Comparison of ENCODE assay signal across 8 cellular contexts in the genomic region with DNA sequence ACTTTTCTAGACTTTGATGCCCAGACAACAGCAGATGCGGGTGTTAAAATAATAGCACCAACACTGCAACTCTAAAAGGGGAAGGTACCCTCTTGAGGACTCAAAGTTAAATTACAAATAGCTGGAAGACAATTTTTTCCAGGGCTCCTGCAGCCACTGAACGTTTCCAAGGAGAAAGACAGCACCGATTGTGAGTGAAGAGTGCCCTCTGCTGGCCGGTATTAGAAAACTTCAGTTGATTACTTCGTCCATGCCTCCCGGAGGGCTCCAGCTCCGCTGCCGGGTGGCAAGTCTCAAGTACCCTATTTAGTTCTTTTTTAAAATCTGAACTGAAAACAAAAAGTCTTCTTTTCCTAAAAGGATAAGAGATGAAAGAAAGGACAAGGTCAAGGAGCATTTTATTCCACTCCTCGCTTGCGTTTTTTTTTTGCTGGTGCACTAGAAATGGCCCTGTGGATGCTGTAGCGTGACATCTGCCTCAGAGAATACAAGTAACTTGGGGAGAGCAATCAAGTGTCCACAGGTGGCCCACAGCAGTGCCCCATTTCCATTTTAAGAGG.
A peak's percentile ranks its signal among the peaks of the same experiment; 100 is the strongest.
DNase-seq lines count a peak whose midpoint lies in the region; ATAC-seq and TF ChIP-seq lines count a peak whose summit lies in the region.

No MANE protein-coding gene starts in this region.

- H3K4me3 ChIP-seq in heart left ventricle (peak overlapping the region in 2 of 12 donors; percentile 7 to 25), psoas muscle (no peak overlapping the region)

- ATAC-seq in activated naive CD8-positive, alpha-beta T cell treated with anti-CD3 and anti-CD28 coated beads, Interleukin-2, amount 10 ng/mL, durations not matched to agents 7 days and 5 days (ENCODE audit: low read depth) = peak; percentile 60
- ATAC-seq in heart left ventricle = peak; percentile 77 to 90 (median 86)
- peak; percentile 84 to 94 (median 86) for ATAC-seq in psoas muscle
- no peak for ATAC-seq in stimulated activated memory B cell treated with anti-CD40 and anti-IgM and Interleukin-4, amounts not matched to agents 10 μg/mL and 1 μg/mL and 100 μg/mL, for 72 hours
- ATAC-seq in GM21526 (IDR thresholded peaks at IDR 0.05; ENCODE audit: low FRiP score, unreplicated experiment) = no peak

- POLR2A ChIA-PET in activated naive CD8-positive, alpha-beta T cell treated with anti-CD3 and anti-CD28 coated beads, Interleukin-2, amount 10 ng/mL, durations not matched to agents 7 days and 5 days (lab: Charles Lee) = interaction anchor here (0.7 to 6.0 kb wide), 4 partner anchors 73 to 287 kb away, joined by 3 to 35 read pairs (median 6); a partner anchor contains a TSS

- intact Hi-C loops in heart left ventricle (cut with DNase I) = loop anchor here (1.0 to 10.0 kb wide), 13 partner anchors 57 to 434 kb away; a partner anchor contains a TSS
- intact Hi-C loops in psoas muscle (cut with DNase I) = loop anchor here (1.0 to 5.0 kb wide), 4 partner anchors 187 to 287 kb away; a partner anchor contains a TSS

- H3K9me3 ChIP-seq in heart left ventricle (no peaks in the 10 kb centered on the region), psoas muscle (no peaks in the 10 kb centered on the region)

- no peak overlapping the region for H3K27ac Mint-ChIP-seq in activated naive CD8-positive, alpha-beta T cell treated with anti-CD3 and anti-CD28 coated beads, Interleukin-2, amount 10 ng/mL, durations not matched to agents 7 days and 5 days
- H3K27ac Mint-ChIP-seq in stimulated activated memory B cell treated with anti-CD40 and anti-IgM and Interleukin-4, amounts not matched to agents 10 μg/mL and 1 μg/mL and 100 μg/mL, for 72 hours = no peak overlapping the region

- 10 to 14% (median 13%) methylated on average over 11 of the region's 11 CpGs for WGBS in heart left ventricle, 4 donors
- 9 to 15% (median 12%) methylated on average over 11 of the region's 11 CpGs for WGBS in psoas muscle, 3 donors

- H3K36me3 Mint-ChIP-seq in activated naive CD8-positive, alpha-beta T cell treated with anti-CD3 and anti-CD28 coated beads, Interleukin-2, amount 10 ng/mL, durations not matched to agents 7 days and 5 days = no peaks in the 10 kb centered on the region
- H3K36me3 Mint-ChIP-seq in stimulated activated memory B cell treated with anti-CD40 and anti-IgM and Interleukin-4, amounts not matched to agents 10 μg/mL and 1 μg/mL and 100 μg/mL, for 72 hours = no peaks in the 10 kb centered on the region

- no peaks in the 10 kb centered on the region for H3K27me3 ChIP-seq in heart left ventricle
- H3K27me3 ChIP-seq in psoas muscle (ENCODE audit: insufficient read depth in 3 of 3, low read length in 2 of 3) = peaks cover 0 to 6% (median 0%) of the 10 kb centered on the region in 3 donors

- H3K27me3 Mint-ChIP-seq in activated naive CD8-positive, alpha-beta T cell treated with anti-CD3 and anti-CD28 coated beads, Interleukin-2, amount 10 ng/mL, durations not matched to agents 7 days and 5 days = peaks cover 18% of the 10 kb centered on the region
- peaks cover 22% of the 10 kb centered on the region for H3K27me3 Mint-ChIP-seq in stimulated activated memory B cell treated with anti-CD40 and anti-IgM and Interleukin-4, amounts not matched to agents 10 μg/mL and 1 μg/mL and 100 μg/mL, for 72 hours

- H3K4me1 ChIP-seq in heart left ventricle = peaks cover 0 to 32% (median 16%) of the 10 kb centered on the region in 12 donors
- H3K4me1 ChIP-seq in psoas muscle = no peaks in the 10 kb centered on the region

- H3K36me3 ChIP-seq in heart left ventricle (no peaks in the 10 kb centered on the region), psoas muscle (ENCODE audit: insufficient read depth in 1 of 2, low read depth in 1 of 2) (no peaks in the 10 kb centered on the region)

- TF ChIP-seq CTCF in GM10266 (IDR thresholded peaks at IDR 0.05; ENCODE audit: control insufficient read depth, insufficient read depth, low read depth, missing control alignments) (peak; percentile 63), heart left ventricle (IDR thresholded peaks at IDR 0.05) (peak; percentile 70 to 92 (median 82)), psoas muscle (IDR thresholded peaks at IDR 0.05) (peak; percentile 87)

- H3K27ac ChIP-seq in heart left ventricle (peak overlapping the region in 7 of 12 donors; percentile 2 to 46 (median 26)), psoas muscle (no peak overlapping the region)

- H3K4me1 Mint-ChIP-seq in activated naive CD8-positive, alpha-beta T cell treated with anti-CD3 and anti-CD28 coated beads, Interleukin-2, amount 10 ng/mL, durations not matched to agents 7 days and 5 days = peaks cover 21% of the 10 kb centered on the region
- peaks cover 13% of the 10 kb centered on the region for H3K4me1 Mint-ChIP-seq in stimulated activated memory B cell treated with anti-CD40 and anti-IgM and Interleukin-4, amounts not matched to agents 10 μg/mL and 1 μg/mL and 100 μg/mL, for 72 hours

- peak; percentile 40 for DNase-seq in GM10266 (ENCODE audit: extremely low spot score)
- DNase-seq in NCI-H1092 treated with DMSO at 0.1 percent for 48 hours (lab: John Stamatoyannopoulos, UW) = peak; percentile 75
- DNase-seq in SW480 (ENCODE audit: low spot score) = peak; percentile 65
- DNase-seq in activated naive CD8-positive, alpha-beta T cell treated with anti-CD3 and anti-CD28 coated beads, Interleukin-2, amount 10 ng/mL, durations not matched to agents 7 days and 5 days = peak; percentile 64
- peak; percentile 72 to 83 (median 81) for DNase-seq in heart left ventricle
- peak; percentile 60 to 81 for DNase-seq in psoas muscle

- H3K9me3 Mint-ChIP-seq in activated naive CD8-positive, alpha-beta T cell treated with anti-CD3 and anti-CD28 coated beads, Interleukin-2, amount 10 ng/mL, durations not matched to agents 7 days and 5 days = no peaks in the 10 kb centered on the region
- H3K9me3 Mint-ChIP-seq in stimulated activated memory B cell treated with anti-CD40 and anti-IgM and Interleukin-4, amounts not matched to agents 10 μg/mL and 1 μg/mL and 100 μg/mL, for 72 hours = no peaks in the 10 kb centered on the region

- no peak for TF ChIP-seq POLR2A in heart left ventricle (IDR thresholded peaks at IDR 0.05)

- no peak overlapping the region for H3K4me3 Mint-ChIP-seq in activated naive CD8-positive, alpha-beta T cell treated with anti-CD3 and anti-CD28 coated beads, Interleukin-2, amount 10 ng/mL, durations not matched to agents 7 days and 5 days
- no peak overlapping the region for H3K4me3 Mint-ChIP-seq in stimulated activated memory B cell treated with anti-CD40 and anti-IgM and Interleukin-4, amounts not matched to agents 10 μg/mL and 1 μg/mL and 100 μg/mL, for 72 hours

Comparison
In these comparisons a context has a peak if more than half of its experiments do, and no peak if none do; other contexts are left out.
1. ATAC-seq: peak in activated naive CD8-positive, alpha-beta T cell treated with anti-CD3 and anti-CD28 coated beads, Interleukin-2, amount 10 ng/mL, durations not matched to agents 7 days and 5 days (single experiment), heart left ventricle (4 of 4) and psoas muscle (4 of 4); none in stimulated activated memory B cell treated with anti-CD40 and anti-IgM and Interleukin-4, amounts not matched to agents 10 μg/mL and 1 μg/mL and 100 μg/mL, for 72 hours (single experiment) and GM21526 (single experiment).
2. Peak in every context shown above with its lines, with median percentiles within 50 percentile points of each other: DNase-seq and CTCF ChIP-seq.